ENCODE assay signal across 29 cellular contexts in genomic region chr13:32453981-32454380, GRCh38.
"Had no signal": no experiment of that assay in that cellular context is flagged by ENCODE, and none has a peak within 500 bp of the region (broad histone marks: within the 10 kb centered on the region; RNA-seq: fewer than 3 reads in every experiment).

No MANE protein-coding gene starts in this region.

- H3K27ac ChIP-seq: ascending aorta, body of pancreas, cardiac muscle cell, SJCRH30 had no signal

- H3K27ac Mint-ChIP-seq: activated CD8-positive, alpha-beta T cell treated with anti-CD3 and anti-CD28 coated beads for 36 hours; activated naive CD4-positive, alpha-beta T cell treated with anti-CD3 and anti-CD28 coated beads, Interleukin-2, amount 50 U/mL, for 72 hours; activated naive CD8-positive, alpha-beta T cell treated with anti-CD3 and anti-CD28 coated beads, Interleukin-2, amount 50 U/mL, for 24 hours; activated T-helper 1 cell treated with anti-CD3 and anti-CD28 coated beads, Interleukin-12 subunit alpha, Interleukin-12 subunit beta, Interleukin-2, Interleukin-4 antibody, amounts not matched to agents 30 ng/mL and 10 ng/mL and 1 ng/mL, durations not matched to agents 14 hours and 24 hours and 36 hours; T-helper 1 cell treated with Interleukin-12 subunit alpha and Interleukin-12 subunit beta and Interleukin-4 antibody, amounts not matched to agents 30 μg/mL and 1 μg/mL, for 36 hours had no signal

- H3K27me3 Mint-ChIP-seq: activated CD8-positive, alpha-beta T cell treated with anti-CD3 and anti-CD28 coated beads for 36 hours; activated naive CD8-positive, alpha-beta T cell treated with anti-CD3 and anti-CD28 coated beads, Interleukin-2, amount 50 U/mL, for 24 hours had no signal

- H3K27me3 ChIP-seq: ascending aorta, body of pancreas, cardiac muscle cell, SJCRH30 had no signal

- H3K4me1 ChIP-seq: ascending aorta, body of pancreas, SJCRH30 had no signal

- DNase-seq: activated CD4-positive, alpha-beta T cell treated with anti-CD3 and anti-CD28 coated beads for 4 hours; activated CD8-positive, alpha-beta memory T cell treated with anti-CD3 and anti-CD28 coated beads, Interleukin-2, amount 50 U/mL, for 4 hours; activated CD8-positive, alpha-beta T cell treated with anti-CD3 and anti-CD28 coated beads for 36 hours; activated effector memory CD4-positive, alpha-beta T cell treated with anti-CD3 and anti-CD28 coated beads, Interleukin-2, amount 50 U/mL, for 16 hours; activated naive CD4-positive, alpha-beta T cell treated with Interleukin-2 at 50 U/mL for 16 hours; activated naive CD8-positive, alpha-beta T cell treated with anti-CD3 and anti-CD28 coated beads, Interleukin-2, amount 50 U/mL, for 24 hours; amniotic stem cell; body of pancreas; KBM-7; NCI-H1048; NCI-H1417; NCI-H1930; NCI-H2107; NCI-H2171 treated with DMSO at 0.1 percent for 48 hours; NCI-H226; NCI-H526 treated with DMSO at 0.1 percent for 48 hours; NK-92 treated with Interleukin-12 subunit alpha and Interleukin-12 subunit beta, amount 100 ng/mL, for 24 hours; OCI-M1; Right ventricle myocardium superior; RPMI8226; SJCRH30 had no signal

- ATAC-seq: activated CD4-positive, CD25-positive, alpha-beta regulatory T cell treated with anti-CD3 and anti-CD28 coated beads, Interleukin-2, amount 50 U/mL, for 24 hours; activated CD8-positive, alpha-beta T cell treated with anti-CD3 and anti-CD28 coated beads for 36 hours; activated naive CD8-positive, alpha-beta T cell treated with anti-CD3 and anti-CD28 coated beads, Interleukin-2, amount 50 U/mL, for 24 hours; body of pancreas; Panc1; SK-N-SH treated with all-trans-retinoic acid at 6 μM for 48 hours had no signal

- H3K4me3 Mint-ChIP-seq: activated CD8-positive, alpha-beta T cell treated with anti-CD3 and anti-CD28 coated beads for 36 hours; activated naive CD8-positive, alpha-beta T cell treated with anti-CD3 and anti-CD28 coated beads, Interleukin-2, amount 50 U/mL, for 24 hours; activated T-helper 1 cell treated with anti-CD3 and anti-CD28 coated beads, Interleukin-12 subunit alpha, Interleukin-12 subunit beta, Interleukin-2, Interleukin-4 antibody, amounts not matched to agents 30 ng/mL and 10 ng/mL and 1 ng/mL, durations not matched to agents 14 hours and 24 hours and 36 hours; T-helper 1 cell treated with Interleukin-12 subunit alpha and Interleukin-12 subunit beta and Interleukin-4 antibody, amounts not matched to agents 30 μg/mL and 1 μg/mL, for 36 hours had no signal

- H3K4me1 Mint-ChIP-seq: activated naive CD8-positive, alpha-beta T cell treated with anti-CD3 and anti-CD28 coated beads, Interleukin-2, amount 50 U/mL, for 24 hours had no signal

- H3K36me3 ChIP-seq: cardiac muscle cell, SJCRH30 had no signal

- H3K4me3 ChIP-seq: ascending aorta, body of pancreas, cardiac muscle cell, SJCRH30 had no signal
